Comparison of ENCODE assay signal across 15 cellular contexts in the genomic region with DNA sequence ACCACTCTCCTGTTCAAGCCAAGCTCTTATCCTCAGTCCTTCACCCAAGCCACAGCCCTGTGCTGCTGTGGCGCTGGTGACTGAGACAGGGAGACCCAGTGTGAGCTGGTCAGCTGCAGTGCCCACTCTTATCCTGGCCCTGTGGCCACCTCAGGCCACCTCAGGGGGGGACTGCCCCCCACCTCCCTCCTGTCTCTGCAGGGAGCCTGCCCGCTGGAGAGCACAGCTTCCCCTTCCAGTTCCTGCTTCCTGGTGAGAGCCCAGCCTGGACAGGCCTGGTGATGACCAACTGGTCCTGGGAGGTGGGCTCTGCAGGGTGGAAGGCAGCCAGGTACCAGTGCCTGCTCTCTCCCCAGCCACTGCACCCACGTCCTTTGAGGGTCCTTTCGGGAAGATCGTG. TPM values are rescaled to one million over a fixed set of nuclear protein-coding genes. Genes with fewer than 3 reads are reported as not detected.
A peak's percentile ranks its signal among the peaks of the same experiment; 100 is the strongest.
DNase-seq lines count a peak whose midpoint lies in the region; ATAC-seq, FAIRE-seq and TF ChIP-seq lines count a peak whose summit lies in the region.
"Had no signal": no experiment of that assay in that cellular context is flagged by ENCODE, and none has a peak within 500 bp of the region (broad histone marks: within the 10 kb centered on the region; RNA-seq: fewer than 3 reads in every experiment).

No MANE protein-coding gene starts in this region.

- H2AFZ ChIP-seq in astrocyte (ENCODE audit: low read depth, low read length): no peak overlapping the region

- H3K79me2 ChIP-seq in astrocyte (ENCODE audit: insufficient read depth, low read length): peaks cover 31% of the 10 kb centered on the region

- H3K27me3 Mint-ChIP-seq in astrocyte (ENCODE audit: low read depth, unreplicated experiment): no peaks in the 10 kb centered on the region
- H3K27me3 Mint-ChIP-seq: stimulated activated naive CD8-positive, alpha-beta T cell treated with anti-CD3 and anti-CD28 coated beads, Interleukin-15, amount 100 ng/mL, for 72 hours had no signal

- H3K9me3 ChIP-seq in HEK293 (ENCODE audit: control insufficient read depth, insufficient read depth, low read depth, low read length): no peaks in the 10 kb centered on the region
- no peaks in the 10 kb centered on the region for H3K9me3 ChIP-seq in astrocyte (ENCODE audit: insufficient read depth, low read depth, low read length)
- H3K9me3 ChIP-seq in left lung: no peaks in the 10 kb centered on the region
- no peaks in the 10 kb centered on the region for H3K9me3 ChIP-seq in stomach

- WGBS in stomach, 5 donors: 67 to 81% (median 75%) methylated on average over 3 to 5 of the region's 5 CpGs

- peaks cover 7% of the 10 kb centered on the region for H4K20me1 ChIP-seq in astrocyte (ENCODE audit: insufficient read depth, low read length)

- H3K4me3 ChIP-seq in HEK293 (ENCODE audit: low read depth, low read length) (no peak overlapping the region), astrocyte (ENCODE audit: insufficient read depth, low read depth, low read length) (no peak overlapping the region), left lung (no peak overlapping the region), stomach (no peak overlapping the region)

- no peak overlapping the region for H3K9ac ChIP-seq in astrocyte (ENCODE audit: low read length)

- H3K9me3 Mint-ChIP-seq in astrocyte (ENCODE audit: unreplicated experiment): no peaks in the 10 kb centered on the region
- H3K9me3 Mint-ChIP-seq: stimulated activated naive CD8-positive, alpha-beta T cell treated with anti-CD3 and anti-CD28 coated beads, Interleukin-15, amount 100 ng/mL, for 72 hours had no signal

- TF ChIP-seq POLR2A in stomach (IDR thresholded peaks at IDR 0.05): no peak

- CTCF ChIA-PET in HEK293 (lab: Yijun Ruan, JAX): interaction anchor here (0.8 to 3.0 kb wide), 2 partner anchors 31 to 85 kb away, joined by 3 to 16 read pairs; no protein-coding TSS in a partner anchor

- H3K4me2 ChIP-seq in astrocyte (ENCODE audit: low read length): no peak overlapping the region

- TF ChIP-seq CTCF in HEK293 (tag by site-specific recombination; IDR thresholded peaks at IDR 0.05) (no peak), astrocyte (IDR thresholded peaks at IDR 0.05; ENCODE audit: insufficient read depth, low read depth, low read length) (no peak), left lung (IDR thresholded peaks at IDR 0.05) (no peak), stomach (IDR thresholded peaks at IDR 0.05) (no peak)

- peak overlapping the region; percentile 75 for H3K27ac Mint-ChIP-seq in astrocyte (ENCODE audit: unreplicated experiment)
- H3K27ac Mint-ChIP-seq: activated CD8-positive, alpha-beta T cell treated with anti-CD3 and anti-CD28 coated beads, Interleukin-2, amount 10 ng/mL, durations not matched to agents 7 days and 5 days had no signal

- DNase-seq in astrocyte (ENCODE audit: low read depth) (no peak), left lung (peak in 1 of 2 donors; percentile 44), stomach (no peak), NK-92 (lab: John Stamatoyannopoulos, UW; ENCODE audit: unreplicated experiment) (no peak), NCI-H1436 treated with DMSO at 0.1 percent for 48 hours (lab: John Stamatoyannopoulos, UW) (no peak)
- DNase-seq: activated CD8-positive, alpha-beta T cell treated with anti-CD3 and anti-CD28 coated beads, Interleukin-2, amount 10 ng/mL, durations not matched to agents 7 days and 5 days; activated naive CD4-positive, alpha-beta T cell; central memory CD4-positive, alpha-beta T cell; COR-L47; mesendoderm; NCI-H1092; stimulated activated naive CD8-positive, alpha-beta T cell treated with anti-CD3 and anti-CD28 coated beads, Interleukin-15, amount 100 ng/mL, for 72 hours; T-helper 9 cell had no signal

- no peak for FAIRE-seq in astrocyte (lab: Jason Lieb, UNC)

- H3K4me1 ChIP-seq in HEK293 (ENCODE audit: control insufficient read depth, insufficient read depth, low read length) (peaks cover 6% of the 10 kb centered on the region; the same call in 1 of the 2 replicates), astrocyte (ENCODE audit: insufficient read depth, low read length) (peaks cover 25% of the 10 kb centered on the region), left lung (peaks cover 26 to 80% of the 10 kb centered on the region in 2 donors), stomach (peaks cover 69 to 92% (median 83%) of the 10 kb centered on the region in 4 donors)

- peaks cover 21% of the 10 kb centered on the region for H3K4me1 Mint-ChIP-seq in astrocyte (ENCODE audit: low read depth, unreplicated experiment)

- 0 out of 2 replicates have a peak overlapping the region, but pooled peaks have one; percentile 6 for H3K27ac ChIP-seq in HEK293 (ENCODE audit: extremely low read depth, low read depth, low read length)
- no peak overlapping the region for H3K27ac ChIP-seq in astrocyte (ENCODE audit: low read depth, low read length)
- H3K27ac ChIP-seq in left lung: peak overlapping the region; percentile 81 to 82
- H3K27ac ChIP-seq in stomach: peak overlapping the region; percentile 88 to 97 (median 93)

- H3K36me3 Mint-ChIP-seq in astrocyte (ENCODE audit: low read depth, unreplicated experiment): peaks cover 2% of the 10 kb centered on the region

- no peak for ATAC-seq in left lung
- ATAC-seq in HG02973 (IDR thresholded peaks at IDR 0.05; ENCODE audit: unreplicated experiment): no peak
- ATAC-seq: activated CD8-positive, alpha-beta T cell treated with anti-CD3 and anti-CD28 coated beads, Interleukin-2, amount 10 ng/mL, durations not matched to agents 7 days and 5 days; stimulated activated naive CD8-positive, alpha-beta T cell treated with anti-CD3 and anti-CD28 coated beads, Interleukin-15, amount 100 ng/mL, for 72 hours had no signal

- H3K4me3 Mint-ChIP-seq in astrocyte (ENCODE audit: unreplicated experiment): no peak overlapping the region
- H3K4me3 Mint-ChIP-seq: activated CD8-positive, alpha-beta T cell treated with anti-CD3 and anti-CD28 coated beads, Interleukin-2, amount 10 ng/mL, durations not matched to agents 7 days and 5 days; stimulated activated naive CD8-positive, alpha-beta T cell treated with anti-CD3 and anti-CD28 coated beads, Interleukin-15, amount 100 ng/mL, for 72 hours had no signal

- POLR2A ChIA-PET in HEK293 (lab: Yijun Ruan, JAX): interaction anchor here (0.7 to 1.0 kb wide), 3 partner anchors 8 to 22 kb away, joined by 3 to 5 read pairs (median 4); a partner anchor contains a TSS

- no peaks in the 10 kb centered on the region for H3K27me3 ChIP-seq in astrocyte (ENCODE audit: insufficient read depth, low read length)
- H3K27me3 ChIP-seq in left lung: no peaks in the 10 kb centered on the region
- H3K27me3 ChIP-seq in stomach: no peaks in the 10 kb centered on the region

- peaks cover 0 to 38% of the 10 kb centered on the region in 2 experiments; a peak in 1 of 3 replicates for H3K36me3 ChIP-seq in HEK293 (ENCODE audit: control insufficient read depth in 2 of 2, insufficient read depth in 1 of 2, low read length in 2 of 2)
- H3K36me3 ChIP-seq in astrocyte (ENCODE audit: insufficient read depth, low read length): peaks cover 2% of the 10 kb centered on the region
- H3K36me3 ChIP-seq in left lung: peaks cover 0 to 39% of the 10 kb centered on the region in 2 donors
- peaks cover 24 to 38% (median 34%) of the 10 kb centered on the region in 4 donors for H3K36me3 ChIP-seq in stomach

- no peak for TF ChIP-seq EP300 in stomach (IDR thresholded peaks at IDR 0.05)

- intact Hi-C loops in left lung (cut with DNase I) (no loop called here), stomach (cut with DNase I; ENCODE audit: low total_unique reads) (no loop called here)

TF ChIP-seq in HEK293, 187 proteins besides CTCF, POLR2A, EP300 and RAD21 (continues in another document):
- peak; percentile 43; the same call in 1 of the 2 replicates for TF ChIP-seq GLIS2 (tag by site-specific recombination; IDR thresholded peaks at IDR 0.05)
- TF ChIP-seq, protein P1, sequence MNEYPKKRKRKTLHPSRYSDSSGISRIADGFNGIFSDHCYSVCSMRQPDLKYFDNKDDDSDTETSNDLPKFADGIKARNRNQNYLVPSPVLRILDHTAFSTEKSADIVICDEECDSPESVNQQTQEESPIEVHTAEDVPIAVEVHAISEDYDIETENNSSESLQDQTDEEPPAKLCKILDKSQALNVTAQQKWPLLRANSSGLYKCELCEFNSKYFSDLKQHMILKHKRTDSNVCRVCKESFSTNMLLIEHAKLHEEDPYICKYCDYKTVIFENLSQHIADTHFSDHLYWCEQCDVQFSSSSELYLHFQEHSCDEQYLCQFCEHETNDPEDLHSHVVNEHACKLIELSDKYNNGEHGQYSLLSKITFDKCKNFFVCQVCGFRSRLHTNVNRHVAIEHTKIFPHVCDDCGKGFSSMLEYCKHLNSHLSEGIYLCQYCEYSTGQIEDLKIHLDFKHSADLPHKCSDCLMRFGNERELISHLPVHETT (tag by site-specific recombination; IDR thresholded peaks at IDR 0.05): no peak
- no peak for TF ChIP-seq ZNF2 (tag by site-specific recombination; IDR thresholded peaks at IDR 0.05)
- peak; percentile 75 for TF ChIP-seq ZIC2 (tag by site-specific recombination; IDR thresholded peaks at IDR 0.05)

RNA-seq across cellular contexts. Expression of a gene that starts 5.5 kb away (rescaled TPM):
- total RNA-seq in astrocyte: 56.4 and 64.5 TPM in 2 replicates
- 10 to 100 TPM; 71.5 to 79.8 TPM for total RNA-seq in left lung
- total RNA-seq in stomach: 100 to 1,000 TPM in 3 of 5 donors, 10 to 100 TPM in 2; 77.3 to 419 (median 104) TPM
- polyA plus RNA-seq in stomach: 10 to 100 TPM; 23.9 to 34.7 (median 24.9) TPM

RNA-seq across cellular contexts. Expression of a gene that starts 7.8 kb away (rescaled TPM):
- total RNA-seq in astrocyte: 13.9 and 14.2 TPM in 2 replicates
- total RNA-seq in left lung: 10 to 100 TPM; 63.6 to 77.3 TPM
- 100 to 1,000 TPM in 4 of 5 donors, 10 to 100 TPM in 1; 31.8 to 185 (median 148) TPM for total RNA-seq in stomach
- 100 to 1,000 TPM in 2 of 3 donors, 10 to 100 TPM in 1; 93.5 to 134 (median 128) TPM for polyA plus RNA-seq in stomach

RNA-seq across cellular contexts. Expression of a gene that starts 22.9 kb away (rescaled TPM):
- total RNA-seq in astrocyte (31.1 and 34.0 TPM in 2 replicates), left lung (10 to 100 TPM; 22.3 to 30.5 TPM), stomach (10 to 100 TPM in 4 of 5 donors, 1 to 10 TPM in 1; 9.4 to 40.6 (median 31.9) TPM)
- polyA plus RNA-seq in stomach: 10 to 100 TPM; 17.0 to 30.0 (median 21.1) TPM

RNA-seq across cellular contexts. Expression of a gene that starts 34.5 kb away (rescaled TPM):
- total RNA-seq in astrocyte (34.4 and 35.4 TPM in 2 replicates), left lung (10 to 100 TPM; 25.6 to 26.8 TPM), stomach (100 to 1,000 TPM in 1 of 5 donors, 10 to 100 TPM in 4; 14.3 to 134 (median 25.5) TPM)
- polyA plus RNA-seq in stomach: 10 to 100 TPM; 14.9 to 39.6 (median 20.0) TPM
